33 cellular contexts compared by ENCODE assay signal in the genomic region with DNA sequence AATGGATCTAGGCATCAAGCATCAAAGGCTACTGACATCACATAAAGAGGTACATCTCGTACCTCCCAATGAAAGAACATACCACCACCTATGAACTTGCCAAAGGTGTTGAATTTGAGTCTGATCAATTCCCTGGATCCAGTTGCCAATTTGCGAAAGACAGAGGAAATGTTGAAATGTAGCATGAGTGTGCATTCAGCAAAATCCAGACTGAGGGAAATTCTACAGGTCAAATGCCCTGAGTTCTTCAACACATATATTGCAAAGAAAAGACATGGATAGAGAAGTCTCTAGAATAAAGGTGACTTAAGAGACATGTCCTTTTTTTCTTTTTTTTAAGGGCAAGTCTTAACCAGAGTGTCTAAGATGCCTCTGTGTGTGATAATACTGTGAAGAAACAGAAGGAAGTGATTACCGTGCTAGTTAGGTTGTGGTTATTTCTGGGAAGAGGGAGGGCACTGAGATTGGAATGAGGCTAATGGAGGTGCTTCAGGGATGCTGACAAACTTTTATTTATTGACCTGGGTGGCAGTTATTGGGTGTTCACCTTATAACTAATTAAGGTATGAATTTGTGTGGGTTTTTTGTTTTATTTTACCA.
A peak's percentile ranks its signal among the peaks of the same experiment; 100 is the strongest.
DNase-seq lines count a peak whose midpoint lies in the region; ATAC-seq, FAIRE-seq and TF ChIP-seq lines count a peak whose summit lies in the region.
"Had no signal": no experiment of that assay in that cellular context is flagged by ENCODE, and none has a peak within 500 bp of the region (broad histone marks: within the 10 kb centered on the region; RNA-seq: fewer than 3 reads in every experiment).

No MANE protein-coding gene starts in this region.

- TF ChIP-seq RAD21 in K562 (CRISPR knock-in tag; conservative IDR thresholded peaks at IDR 0.05 in 1 of 2, IDR thresholded peaks at IDR 0.05 in 1 of 2), result no peak

- CTCF ChIA-PET in K562 (lab: Yijun Ruan, JAX; ENCODE audit: low intra/inter-chr PET ratio), result no interaction called here

- H3K27ac Mint-ChIP-seq in neural progenitor cell, result no peak overlapping the region
- H3K27ac Mint-ChIP-seq: activated CD8-positive, alpha-beta memory T cell treated with anti-CD3 and anti-CD28 coated beads, Interleukin-2, amount 10 ng/mL, durations not matched to agents 7 days and 5 days; activated naive CD8-positive, alpha-beta T cell treated with anti-CD3 and anti-CD28 coated beads, Interleukin-2, amount 10 ng/mL, durations not matched to agents 7 days and 5 days; stimulated activated naive CD8-positive, alpha-beta T cell treated with anti-CD3 and anti-CD28 coated beads, Interleukin-15, Interleukin-2, amounts not matched to agents 100 ng/mL and 50 ng/mL, for 24 hours; T-helper 17 cell had no signal

- H4K20me1 ChIP-seq in GM23248 (ENCODE audit: insufficient read depth) (no peaks in the 10 kb centered on the region), K562 (replicated peaks; ENCODE audit: control insufficient read depth, insufficient read depth, low read length) (no peaks in the 10 kb centered on the region), neural progenitor cell (ENCODE audit: low read depth) (no peaks in the 10 kb centered on the region)
- H4K20me1 ChIP-seq: BLaER1 treated with 17β-estradiol and CSF1 and Interleukin-3, amounts not matched to agents 10 nM and 100 nM had no signal

- in situ Hi-C loops in GM23248 (cut with MboI) (no loop called here), K562 (cut with MboI) (no loop called here)

- H3K27me3 ChIP-seq in GM23248 (replicated peaks; ENCODE audit: insufficient read depth), result no peaks in the 10 kb centered on the region
- H3K27me3 ChIP-seq in K562 (ENCODE audit: control insufficient read depth in 2 of 2, insufficient read depth in 2 of 2, low read length in 2 of 2), result no peaks in the 10 kb centered on the region
- no peaks in the 10 kb centered on the region for H3K27me3 ChIP-seq in effector memory CD4-positive, alpha-beta T cell (replicated peaks; ENCODE audit: control insufficient read depth, insufficient read depth, low read length, poor library complexity, severe bottlenecking)
- H3K27me3 ChIP-seq in neural progenitor cell, result no peaks in the 10 kb centered on the region
- H3K27me3 ChIP-seq: ascending aorta; BLaER1 treated with 17β-estradiol and CSF1 and Interleukin-3, amounts not matched to agents 10 nM and 100 nM; spleen had no signal

- peaks cover 2% of the 10 kb centered on the region for H3K27me3 Mint-ChIP-seq in neural progenitor cell (ENCODE audit: insufficient read depth, low read depth)

- H3F3A ChIP-seq in GM23248 (ENCODE audit: insufficient read depth) (peaks cover 22% of the 10 kb centered on the region), neural progenitor cell (ENCODE audit: low read depth) (no peaks in the 10 kb centered on the region)

- peaks cover 16% of the 10 kb centered on the region for H3K4me1 Mint-ChIP-seq in neural progenitor cell
- H3K4me1 Mint-ChIP-seq: activated CD8-positive, alpha-beta memory T cell treated with anti-CD3 and anti-CD28 coated beads, Interleukin-2, amount 10 ng/mL, durations not matched to agents 7 days and 5 days; activated naive CD8-positive, alpha-beta T cell treated with anti-CD3 and anti-CD28 coated beads, Interleukin-2, amount 10 ng/mL, durations not matched to agents 7 days and 5 days; T-helper 17 cell had no signal

- H3K9me1 ChIP-seq in K562 (ENCODE audit: control insufficient read depth, insufficient read depth, low read length), result no peaks in the 10 kb centered on the region

- H3K9me3 ChIP-seq in GM23248 (ENCODE audit: low read depth) (no peaks in the 10 kb centered on the region), K562 (replicated peaks; ENCODE audit: control insufficient read depth, insufficient read depth, low read depth, low read length) (no peaks in the 10 kb centered on the region; the same call in 1 of the 2 replicates), neural progenitor cell (ENCODE audit: low read depth) (no peaks in the 10 kb centered on the region)
- H3K9me3 ChIP-seq in effector memory CD4-positive, alpha-beta T cell (ENCODE audit: control insufficient read depth, low read length), result no peaks in the 10 kb centered on the region
- H3K9me3 ChIP-seq: ascending aorta; BLaER1 treated with 17β-estradiol and CSF1 and Interleukin-3, amounts not matched to agents 10 nM and 100 nM; spleen; thoracic aorta had no signal

- no peak for ATAC-seq in K562
- ATAC-seq: activated CD4-positive, CD25-positive, alpha-beta regulatory T cell treated with anti-CD3 and anti-CD28 coated beads, Interleukin-2, amount 50 U/mL, for 24 hours; activated CD8-positive, alpha-beta memory T cell treated with anti-CD3 and anti-CD28 coated beads, Interleukin-2, amount 10 ng/mL, durations not matched to agents 7 days and 5 days; left colon; right cardiac atrium; T-helper 17 cell had no signal

- DNase-seq in AG08395 (ENCODE audit: low spot score) (peak; percentile 49), GM23248 (peak; percentile 47), K562 (ENCODE audit: extremely low read depth in 1 of 4, low spot score in 3 of 4) (no peak), iris pigment epithelial cell (ENCODE audit: low read depth) (peak; percentile 20), dedifferentiated amniotic fluid mesenchymal stem cell (ENCODE audit: extremely low spot score) (no peak), neural progenitor cell (ENCODE audit: low spot score) (no peak)
- DNase-seq in effector memory CD4-positive, alpha-beta T cell, result no peak
- DNase-seq: activated CD4-positive, alpha-beta T cell treated with anti-CD3 and anti-CD28 coated beads, Interleukin-2, amount 50 U/mL, for 4 hours; activated CD8-positive, alpha-beta memory T cell treated with anti-CD3 and anti-CD28 coated beads, Interleukin-2, amount 10 ng/mL, durations not matched to agents 7 days and 5 days; activated gamma-delta T cell treated with Interleukin-2 at 50 U/mL for 16 hours; activated naive CD8-positive, alpha-beta T cell treated with anti-CD3 and anti-CD28 coated beads, Interleukin-2, amount 10 ng/mL, durations not matched to agents 7 days and 5 days; activated T-cell treated with anti-CD3 and anti-CD28 coated beads, Interleukin-2, amount 50 U/mL, for 48 hours; caudate nucleus; dermis blood vessel endothelial cell; H9; hippocampal formation; Karpas-422; left colon; NCI-H1436; NCI-H446 treated with DMSO at 0.1 percent for 48 hours; NCI-H82; spleen; stimulated activated CD4-positive, alpha-beta T cell treated with anti-CD3 and anti-CD28 coated beads, Interleukin-2, amount 100 ng/mL, for 24 hours; T-helper 17 cell had no signal

- no peak overlapping the region for H3K4me2 ChIP-seq in GM23248 (ENCODE audit: unreplicated experiment)
- no peak overlapping the region for H3K4me2 ChIP-seq in K562 (ENCODE audit: insufficient read depth, low read length)
- H3K4me2 ChIP-seq in neural progenitor cell, result no peak overlapping the region
- H3K4me2 ChIP-seq: BLaER1 treated with 17β-estradiol and CSF1 and Interleukin-3, amounts not matched to agents 10 nM and 100 nM had no signal

- no peak for TF ChIP-seq POLR2A in K562 (conservative IDR thresholded peaks at IDR 0.05)

- intact Hi-C loops in K562 (cut with micrococcal nuclease), result loop anchor here (10.0 kb wide), 1 partner anchor 364 kb away; no protein-coding TSS in a partner anchor

- H3K4me3 ChIP-seq in GM23248, result no peak overlapping the region
- H3K4me3 ChIP-seq in K562, result no peak overlapping the region
- H3K4me3 ChIP-seq in effector memory CD4-positive, alpha-beta T cell (ENCODE audit: insufficient read depth, low read depth, low read length, poor library complexity, severe bottlenecking), result no peak overlapping the region
- no peak overlapping the region for H3K4me3 ChIP-seq in neural progenitor cell
- H3K4me3 ChIP-seq: ascending aorta; BLaER1 treated with 17β-estradiol and CSF1 and Interleukin-3, amounts not matched to agents 10 nM and 100 nM; spleen; thoracic aorta had no signal

- H3K79me2 ChIP-seq in GM23248 (ENCODE audit: insufficient read depth) (no peaks in the 10 kb centered on the region), K562 (ENCODE audit: control insufficient read depth, insufficient read depth, low read length) (no peaks in the 10 kb centered on the region), neural progenitor cell (ENCODE audit: low read depth) (no peaks in the 10 kb centered on the region)

- no peak for TF ChIP-seq EP300 in K562 (IDR thresholded peaks at IDR 0.05; ENCODE audit: low read length)

- H3K36me3 ChIP-seq in GM23248 (ENCODE audit: low read depth) (no peaks in the 10 kb centered on the region), K562 (ENCODE audit: control insufficient read depth, insufficient read depth, low read length) (no peaks in the 10 kb centered on the region), neural progenitor cell (no peaks in the 10 kb centered on the region)
- H3K36me3 ChIP-seq in effector memory CD4-positive, alpha-beta T cell (ENCODE audit: control insufficient read depth, insufficient read depth, low read length), result no peaks in the 10 kb centered on the region
- H3K36me3 ChIP-seq: ascending aorta; BLaER1 treated with 17β-estradiol and CSF1 and Interleukin-3, amounts not matched to agents 10 nM and 100 nM; spleen; thoracic aorta had no signal

- H3K4me1 ChIP-seq in GM23248 (ENCODE audit: insufficient read depth) (peaks cover 34% of the 10 kb centered on the region), K562 (replicated peaks in 1 of 2; ENCODE audit: control insufficient read depth in 2 of 2, insufficient read depth in 2 of 2, low read length in 2 of 2) (peaks cover 0 to 6% of the 10 kb centered on the region in 2 experiments; a peak in 3 of 5 replicates), neural progenitor cell (no peaks in the 10 kb centered on the region)
- no peaks in the 10 kb centered on the region for H3K4me1 ChIP-seq in effector memory CD4-positive, alpha-beta T cell (ENCODE audit: control insufficient read depth, insufficient read depth, low read length, poor library complexity, severe bottlenecking)
- H3K4me1 ChIP-seq: ascending aorta, spleen had no signal

- POLR2A ChIA-PET in K562 (lab: Yijun Ruan, JAX), result no interaction called here

- H3K9me2 ChIP-seq in GM23248 (ENCODE audit: insufficient read depth), result no peaks in the 10 kb centered on the region

- TF ChIP-seq CTCF in K562 (IDR thresholded peaks at IDR 0.05 in 2 of 3, conservative IDR thresholded peaks at IDR 0.05 in 1 of 3; ENCODE audit: insufficient read depth in 2 of 3, low read depth in 1 of 3, low read length in 3 of 3) (no peak), neural progenitor cell (IDR thresholded peaks at IDR 0.05) (no peak)

- H3K4me3 Mint-ChIP-seq in neural progenitor cell, result no peak overlapping the region
- H3K4me3 Mint-ChIP-seq: activated CD8-positive, alpha-beta memory T cell treated with anti-CD3 and anti-CD28 coated beads, Interleukin-2, amount 10 ng/mL, durations not matched to agents 7 days and 5 days; activated naive CD8-positive, alpha-beta T cell treated with anti-CD3 and anti-CD28 coated beads, Interleukin-2, amount 10 ng/mL, durations not matched to agents 7 days and 5 days; H9; stimulated activated naive CD8-positive, alpha-beta T cell treated with anti-CD3 and anti-CD28 coated beads, Interleukin-15, Interleukin-2, amounts not matched to agents 100 ng/mL and 50 ng/mL, for 24 hours; T-helper 17 cell had no signal

- no peak overlapping the region for H3K9ac ChIP-seq in GM23248
- H3K9ac ChIP-seq in K562 (ENCODE audit: insufficient read depth in 1 of 2, low read depth in 2 of 2, low read length in 2 of 2), result no peak overlapping the region
- no peak overlapping the region for H3K9ac ChIP-seq in neural progenitor cell
- H3K9ac ChIP-seq: BLaER1 treated with 17β-estradiol and CSF1 and Interleukin-3, amounts not matched to agents 10 nM and 100 nM had no signal

- peak; percentile 29 for FAIRE-seq in K562 (lab: Jason Lieb, UNC)
- FAIRE-seq: endometrium, GM12891 had no signal

- no peaks in the 10 kb centered on the region for H3K36me3 Mint-ChIP-seq in neural progenitor cell
- H3K36me3 Mint-ChIP-seq: activated naive CD8-positive, alpha-beta T cell treated with anti-CD3 and anti-CD28 coated beads, Interleukin-2, amount 10 ng/mL, durations not matched to agents 7 days and 5 days had no signal

- peaks cover 19% of the 10 kb centered on the region for H3K9me3 Mint-ChIP-seq in neural progenitor cell
- H3K9me3 Mint-ChIP-seq: H9; stimulated activated naive CD8-positive, alpha-beta T cell treated with anti-CD3 and anti-CD28 coated beads, Interleukin-15, Interleukin-2, amounts not matched to agents 100 ng/mL and 50 ng/mL, for 24 hours had no signal

- WGBS in GM23248 (ENCODE audit: low coverage in 1 of 2, low lambda C conversion rate in 2 of 2, missing lambda C conversion rate in 2 of 2), 2 experiments, result 45 to 47% methylated on average over 3 of the region's 3 CpGs
- 56% methylated on average over 3 of the region's 3 CpGs for WGBS in K562 (ENCODE audit: insufficient coverage, low coverage, missing lambda C conversion rate)

- H2AFZ ChIP-seq in GM23248, result no peak overlapping the region; the same call in 1 of the 2 replicates
- H2AFZ ChIP-seq in K562 (ENCODE audit: low read depth, low read length), result peak overlapping the region; percentile 3; the same call in 1 of the 2 replicates
- no peak overlapping the region for H2AFZ ChIP-seq in neural progenitor cell (replicated peaks)

- H3K27ac ChIP-seq in GM23248 (no peak overlapping the region), K562 (ENCODE audit: extremely low read depth, low read depth, low read length) (no peak overlapping the region), neural progenitor cell (no peak overlapping the region)
- no peak overlapping the region for H3K27ac ChIP-seq in effector memory CD4-positive, alpha-beta T cell (ENCODE audit: insufficient read depth, low read length, poor library complexity, severe bottlenecking)
- H3K27ac ChIP-seq: ascending aorta; BLaER1 treated with 17β-estradiol and CSF1 and Interleukin-3, amounts not matched to agents 10 nM and 100 nM; RWPE1; spleen; thoracic aorta had no signal

- no TSS peak for BruUV-seq in K562 (replicated peaks; lab: Mats Ljungman, UMichigan)

Comparison
In these comparisons a context has a peak if more than half of its experiments do, and no peak if none do; other contexts are left out.
1. DNase-seq: peak in AG08395 (single experiment), GM23248 (single experiment) and iris pigment epithelial cell (single experiment); none in K562 (0 of 4), effector memory CD4-positive, alpha-beta T cell (0 of 3), dedifferentiated amniotic fluid mesenchymal stem cell (single experiment) and neural progenitor cell (single experiment).